ENCODE assay signal across 1 cellular context in genomic region chr16:711548-712320, GRCh38.
TF ChIP-seq lines count a peak whose summit lies in the region.

No MANE protein-coding gene starts in this region.

TF ChIP-seq in K562, 482 proteins besides CTCF, POLR2A, EP300 and RAD21 (continues in another document):
- TF ChIP-seq KLF16 (IDR thresholded peaks at IDR 0.05) (0 out of 2 replicates have a peak, but pooled peaks have one; percentile 13), TFAP4 (CRISPR knock-in tag; IDR thresholded peaks at IDR 0.05; ENCODE audit: borderline replicate concordance) (peak; percentile 70), DEAF1 (CRISPR knock-in tag; IDR thresholded peaks at IDR 0.05) (peak; percentile 79), ZNF740 (CRISPR knock-in tag; IDR thresholded peaks at IDR 0.05) (peak; percentile 49; the same call in 1 of the 2 replicates), ZNF740 (tag; IDR thresholded peaks at IDR 0.05) (no peak), UBTF (IDR thresholded peaks at IDR 0.05; ENCODE audit: borderline replicate concordance in 1 of 2, low read depth in 2 of 2, low read length in 2 of 2) (peak in 1 of 2 experiments; percentile 48; a peak in 1 of 4 replicates), CREM (IDR thresholded peaks at IDR 0.05; ENCODE audit: low read depth) (peak; percentile 47; the same call in 1 of the 2 replicates), RB1 (IDR thresholded peaks at IDR 0.05; ENCODE audit: low read depth) (peak; percentile 90), ZNF583 (CRISPR knock-in tag; IDR thresholded peaks at IDR 0.05) (no peak), RBFOX2 (IDR thresholded peaks at IDR 0.05; ENCODE audit: low read depth, low read length) (0 out of 2 replicates have a peak, but pooled peaks have one; percentile 15), XRCC5 (IDR thresholded peaks at IDR 0.05; ENCODE audit: low read depth, low read length) (0 out of 2 replicates have a peak, but pooled peaks have one; percentile 73), HMBOX1 (IDR thresholded peaks at IDR 0.05) (no peak), VEZF1 (CRISPR knock-in tag; IDR thresholded peaks at IDR 0.05) (peak; percentile 37; the same call in 1 of the 2 replicates), L3MBTL2 (IDR thresholded peaks at IDR 0.05) (peak; percentile 28; the same call in 1 of the 2 replicates), THAP7 (CRISPR knock-in tag; IDR thresholded peaks at IDR 0.05) (no peak), MED1 (CRISPR knock-in tag; IDR thresholded peaks at IDR 0.05; ENCODE audit: borderline replicate concordance) (no peak), REST (CRISPR knock-in tag; IDR thresholded peaks at IDR 0.05; ENCODE audit: low read depth) (no peak), FIP1L1 (IDR thresholded peaks at IDR 0.05; ENCODE audit: low read depth, low read length, poor library complexity, severe bottlenecking) (peak; percentile 49), PRDM10 (IDR thresholded peaks at IDR 0.05; ENCODE audit: partially characterized antibody) (no peak), NONO (IDR thresholded peaks at IDR 0.05; ENCODE audit: low read depth in 2 of 2, low read length in 1 of 2) (no peak), U2AF2 (optimal IDR thresholded peaks at IDR 0.05; ENCODE audit: low read depth, low read length) (no peak), MAZ (CRISPR knock-in tag; conservative IDR thresholded peaks at IDR 0.05 in 1 of 2, IDR thresholded peaks at IDR 0.05 in 1 of 2) (peak in 1 of 2 experiments; percentile 73; a peak in 2 of 4 replicates), BCLAF1 (IDR thresholded peaks at IDR 0.05; ENCODE audit: borderline replicate concordance in 1 of 2, control insufficient read depth in 1 of 2, low read depth in 2 of 2, low read length in 1 of 2) (no peak), RUNX1 (IDR thresholded peaks at IDR 0.05; ENCODE audit: low read depth) (no peak), ZBTB7A (IDR thresholded peaks at IDR 0.05; ENCODE audit: borderline replicate concordance, control insufficient read depth, low read depth, low read length) (peak; percentile 86), CHCHD3 (CRISPR knock-in tag; IDR thresholded peaks at IDR 0.05) (no peak), GTF2E2 (tag; IDR thresholded peaks at IDR 0.05) (no peak), TFAM (CRISPR knock-in tag; conservative IDR thresholded peaks at IDR 0.05) (no peak), GABPB1 (CRISPR knock-in tag; IDR thresholded peaks at IDR 0.05) (peak; percentile 43; the same call in 1 of the 2 replicates), NUFIP1 (IDR thresholded peaks at IDR 0.05; ENCODE audit: partially characterized antibody) (no peak), JUN (IDR thresholded peaks at IDR 0.05; ENCODE audit: borderline replicate concordance, low read depth, low read length) (0 out of 2 replicates have a peak, but pooled peaks have one; percentile 17), JUN (CRISPR knock-in tag; IDR thresholded peaks at IDR 0.05; ENCODE audit: borderline replicate concordance) (no peak), MAX (CRISPR knock-in tag; IDR thresholded peaks at IDR 0.05) (0 out of 2 replicates have a peak, but pooled peaks have one; percentile 10), RBM14 (IDR thresholded peaks at IDR 0.05; ENCODE audit: borderline replicate concordance, insufficient read depth, low read depth, low read length) (no peak), SMC3 (conservative IDR thresholded peaks at IDR 0.05; ENCODE audit: insufficient read depth, low read depth, low read length) (peak; percentile 95), ZZZ3 (IDR thresholded peaks at IDR 0.05) (no peak), CC2D1A (IDR thresholded peaks at IDR 0.05) (0 out of 2 replicates have a peak, but pooled peaks have one; percentile 23), STAG1 (CRISPR knock-in tag; IDR thresholded peaks at IDR 0.05; ENCODE audit: borderline replicate concordance) (peak; percentile 96), C11orf30 (IDR thresholded peaks at IDR 0.05; ENCODE audit: low read depth) (no peak), ARNT (IDR thresholded peaks at IDR 0.05) (no peak)
